Comparison of ENCODE assay signal across 24 cellular contexts in genomic region chr3:27653803-27654558, GRCh38.
"Had no signal": no experiment of that assay in that cellular context is flagged by ENCODE, and none has a peak within 500 bp of the region (broad histone marks: within the 10 kb centered on the region; RNA-seq: fewer than 3 reads in every experiment).

No MANE protein-coding gene starts in this region.

- H3K27ac Mint-ChIP-seq: activated CD4-positive, alpha-beta T cell treated with anti-CD3 and anti-CD28 coated beads, Interleukin-2, amount 10 ng/mL, durations not matched to agents 24 days and 14 days; activated CD8-positive, alpha-beta memory T cell treated with anti-CD3 and anti-CD28 coated beads, Interleukin-2, amount 10 ng/mL, durations not matched to agents 7 days and 5 days; activated naive CD4-positive, alpha-beta T cell treated with anti-CD3 and anti-CD28 coated beads for 36 hours; activated naive CD8-positive, alpha-beta T cell had no signal

- H3K4me1 Mint-ChIP-seq: activated CD4-positive, alpha-beta T cell treated with anti-CD3 and anti-CD28 coated beads, Interleukin-2, amount 10 ng/mL, durations not matched to agents 24 days and 14 days had no signal

- H3K27me3 ChIP-seq: brain microvascular endothelial cell, cardiac muscle cell, SJSA1 had no signal

- DNase-seq: activated CD4-positive, alpha-beta T cell treated with anti-CD3 and anti-CD28 coated beads for 1 hour; activated CD4-positive, alpha-beta T cell treated with anti-CD3 and anti-CD28 coated beads, Interleukin-2, amount 10 ng/mL, durations not matched to agents 24 days and 14 days; activated CD4-positive, alpha-beta T cell treated with anti-CD3 and anti-CD28 coated beads, Interleukin-2, amount 50 U/mL, for 48 hours; activated CD8-positive, alpha-beta memory T cell treated with anti-CD3 and anti-CD28 coated beads, Interleukin-2, amount 10 ng/mL, durations not matched to agents 7 days and 5 days; activated effector memory CD4-positive, alpha-beta T cell treated with anti-CD3 and anti-CD28 coated beads, Interleukin-2, amount 50 U/mL, for 16 hours; activated naive CD4-positive, alpha-beta T cell treated with anti-CD3 and anti-CD28 coated beads for 36 hours; activated T-cell treated with anti-CD3 and anti-CD28 coated beads, Interleukin-2, amount 50 U/mL, for 4 hours; amygdala; brain microvascular endothelial cell; Karpas-422; MM.1S; NCI-H1105 treated with DMSO at 0.1 percent for 48 hours; NCI-H146; NCI-H187 treated with DMSO at 0.1 percent for 48 hours; NCI-H2081 treated with DMSO at 0.1 percent for 48 hours; NCI-H446; NCI-H524; PC-3; SHP77; SW 1271 had no signal

- H3K27ac ChIP-seq: brain microvascular endothelial cell, cardiac muscle cell, SJSA1 had no signal

- H3K36me3 ChIP-seq: brain microvascular endothelial cell, cardiac muscle cell, SJSA1 had no signal

- ATAC-seq: activated CD8-positive, alpha-beta memory T cell treated with anti-CD3 and anti-CD28 coated beads, Interleukin-2, amount 10 ng/mL, durations not matched to agents 7 days and 5 days; activated T-cell treated with anti-CD3 and anti-CD28 coated beads, Interleukin-2, amount 50 U/mL, for 4 hours; PC-3; SK-N-SH treated with all-trans-retinoic acid at 6 μM for 48 hours had no signal

- H3K4me3 ChIP-seq: cardiac muscle cell, SJSA1 had no signal

- H3K9me3 ChIP-seq: SJSA1 had no signal

- H3K36me3 Mint-ChIP-seq: activated CD8-positive, alpha-beta memory T cell treated with anti-CD3 and anti-CD28 coated beads, Interleukin-2, amount 10 ng/mL, durations not matched to agents 7 days and 5 days; activated naive CD8-positive, alpha-beta T cell had no signal

- H3K4me3 Mint-ChIP-seq: activated CD4-positive, alpha-beta T cell treated with anti-CD3 and anti-CD28 coated beads, Interleukin-2, amount 10 ng/mL, durations not matched to agents 24 days and 14 days; activated CD8-positive, alpha-beta memory T cell treated with anti-CD3 and anti-CD28 coated beads, Interleukin-2, amount 10 ng/mL, durations not matched to agents 7 days and 5 days; activated naive CD4-positive, alpha-beta T cell treated with anti-CD3 and anti-CD28 coated beads for 36 hours; activated naive CD8-positive, alpha-beta T cell; activated T-cell treated with anti-CD3 and anti-CD28 coated beads, Interleukin-2, amount 50 U/mL, for 4 hours had no signal

- H3K27me3 Mint-ChIP-seq: activated CD8-positive, alpha-beta memory T cell treated with anti-CD3 and anti-CD28 coated beads, Interleukin-2, amount 10 ng/mL, durations not matched to agents 7 days and 5 days had no signal
